Comparison of ENCODE assay signal across 8 cellular contexts in genomic region chr15:76904461-76905012, GRCh38. TPM values are rescaled to one million over a fixed set of nuclear protein-coding genes. Genes with fewer than 3 reads are reported as not detected.
DNase-seq lines count a peak whose midpoint lies in the region; ATAC-seq, FAIRE-seq and TF ChIP-seq lines count a peak whose summit lies in the region.

No MANE protein-coding gene starts in this region.

- DNase-seq in AG20443 (ENCODE audit: low spot score) (peak; percentile 32), HuH-7 (ENCODE audit: low spot score) (peak; percentile 56), WTC11 (ENCODE audit: low spot score) (peak; percentile 43), GM12892 (ENCODE audit: insufficient read length) (no peak)

- H3K36me3 Mint-ChIP-seq in WTC11: peaks cover 7% of the 10 kb centered on the region

- CTCF ChIA-PET in WTC11 (lab: Charles Lee): interaction anchor here (0.8 to 1.1 kb wide), 3 partner anchors 69 to 639 kb away, joined by 3 to 5 read pairs (median 3); no protein-coding TSS in a partner anchor

- FAIRE-seq in GM12892 (lab: Jason Lieb, UNC): no peak

- no peak for TF ChIP-seq CTCF in WTC11 (IDR thresholded peaks at IDR 0.05)

- H3K4me3 ChIP-seq in endocrine pancreas (ENCODE audit: control insufficient read depth, insufficient read depth, low read length) (peak overlapping the region; percentile 78), mesodermal cell (ENCODE audit: extremely low read depth, insufficient read depth, low read length, poor library complexity, severe bottlenecking) (peak overlapping the region; percentile 70)

- peak overlapping the region; percentile 89 for H3K4me3 Mint-ChIP-seq in WTC11

- peaks cover 23% of the 10 kb centered on the region for H3K4me1 Mint-ChIP-seq in WTC11

- POLR2A ChIA-PET in WTC11 (lab: Charles Lee): interaction anchor here (0.6 kb wide), 1 partner anchor 441 kb away, joined by 5 read pairs; no protein-coding TSS in a partner anchor

- H3K4me1 ChIP-seq in endocrine pancreas (ENCODE audit: control insufficient read depth, insufficient read depth, low read length) (peaks cover 5% of the 10 kb centered on the region), mesodermal cell (ENCODE audit: control insufficient read depth, insufficient read depth, low read length, poor library complexity, severe bottlenecking) (peaks cover 4% of the 10 kb centered on the region)

- H3K27me3 ChIP-seq in endocrine pancreas (ENCODE audit: control insufficient read depth, insufficient read depth, low read length): no peaks in the 10 kb centered on the region

- H3K36me3 ChIP-seq in endocrine pancreas (ENCODE audit: control insufficient read depth, insufficient read depth, low read length) (no peaks in the 10 kb centered on the region), mesodermal cell (ENCODE audit: control insufficient read depth, insufficient read depth, low read length) (no peaks in the 10 kb centered on the region)

- no peak for TF ChIP-seq POLR2A in GM12892 (IDR thresholded peaks at IDR 0.05; ENCODE audit: low read depth, low read length)

- WGBS in mesodermal cell (ENCODE audit: insufficient coverage in 2 of 2), 2 experiments: 6 to 7% methylated on average over 13 to 24 of the region's 29 CpGs

- H3K9me3 ChIP-seq in endocrine pancreas (ENCODE audit: control insufficient read depth, low read length) (no peaks in the 10 kb centered on the region), mesodermal cell (ENCODE audit: control insufficient read depth, low read length) (no peaks in the 10 kb centered on the region)

- H3K27ac Mint-ChIP-seq in WTC11: peak overlapping the region; percentile 76

- peak; percentile 14 for ATAC-seq in GM19035 (IDR thresholded peaks at IDR 0.05; ENCODE audit: unreplicated experiment)
- peak; percentile 22 for ATAC-seq in WTC11

- H3K27ac ChIP-seq in mesodermal cell (ENCODE audit: low read depth, low read length, severe bottlenecking) (peak overlapping the region; percentile 13), temporal lobe (ENCODE audit: low read depth, low read length) (peak overlapping the region; percentile 86)

- peaks cover 34% of the 10 kb centered on the region for H3K27me3 Mint-ChIP-seq in WTC11 (ENCODE audit: low read depth)

- peaks cover 5% of the 10 kb centered on the region; the same call in 1 of the 2 replicates for H3K9me3 Mint-ChIP-seq in WTC11

- peak overlapping the region; percentile 97 for H3K9ac ChIP-seq in endocrine pancreas (ENCODE audit: control insufficient read depth, insufficient read depth, low read length)

TF ChIP-seq in WTC11, 78 proteins besides CTCF, POLR2A, EP300 and RAD21:
- 0 out of 2 replicates have a peak, but pooled peaks have one; percentile 30 for TF ChIP-seq NFE2L1 (CRISPR knock-in tag; IDR thresholded peaks at IDR 0.05)
- no peak for TF ChIP-seq ATF6 (CRISPR knock-in tag; IDR thresholded peaks at IDR 0.05)
- no peak for TF ChIP-seq ZNF121 (CRISPR knock-in tag; IDR thresholded peaks at IDR 0.05)
- no peak for TF ChIP-seq ETV6 (CRISPR knock-in tag; IDR thresholded peaks at IDR 0.05)
- no peak for TF ChIP-seq SMAD4 (CRISPR knock-in tag; IDR thresholded peaks at IDR 0.05)
- no peak for TF ChIP-seq SP1 (CRISPR knock-in tag; conservative IDR thresholded peaks at IDR 0.05)
- TF ChIP-seq FOXK1 (CRISPR knock-in tag; IDR thresholded peaks at IDR 0.05): peak; percentile 49; the same call in 1 of the 2 replicates
- TF ChIP-seq MAX (CRISPR knock-in tag; IDR thresholded peaks at IDR 0.05): peak; percentile 12; the same call in 1 of the 2 replicates
- TF ChIP-seq JAZF1 (CRISPR knock-in tag; IDR thresholded peaks at IDR 0.05): no peak

RNA-seq across cellular contexts. Expression of gene SCAPER, which starts 0.6 kb away (rescaled TPM):
- 10.3 to 14.0 TPM (median 12.8 TPM) in 3 replicates for total RNA-seq in WTC11 (2021)
- 11.3 TPM for polyA plus RNA-seq in mesodermal cell (2013, experiment 1 of 2)
- polyA plus RNA-seq in mesodermal cell (2013, experiment 2 of 2): 7.6 TPM
- 77.7 TPM for total RNA-seq in temporal lobe
- 7.8 TPM for polyA plus RNA-seq in GM12892 (2012; ENCODE audit: missing spikeins)

RNA-seq across cellular contexts. Expression of gene RCN2, which starts 27.0 kb away (rescaled TPM):
- 102 to 112 TPM (median 103 TPM) in 3 replicates for total RNA-seq in WTC11 (2021)
- 192 TPM for polyA plus RNA-seq in mesodermal cell (2013, experiment 1 of 2)
- polyA plus RNA-seq in mesodermal cell (2013, experiment 2 of 2): 201 TPM
- total RNA-seq in temporal lobe: 69.6 TPM
- polyA plus RNA-seq in GM12892 (2012; ENCODE audit: missing spikeins): 26.7 TPM
